ENCODE assay signal across 1 cellular context in genomic region chr17:16438173-16438556, GRCh38.
TF ChIP-seq lines count a peak whose summit lies in the region.

No MANE protein-coding gene starts in this region.

TF ChIP-seq in K562, 482 proteins besides CTCF, POLR2A, EP300 and RAD21 (continued from another document and continues in another):
- TF ChIP-seq, protein P1, sequence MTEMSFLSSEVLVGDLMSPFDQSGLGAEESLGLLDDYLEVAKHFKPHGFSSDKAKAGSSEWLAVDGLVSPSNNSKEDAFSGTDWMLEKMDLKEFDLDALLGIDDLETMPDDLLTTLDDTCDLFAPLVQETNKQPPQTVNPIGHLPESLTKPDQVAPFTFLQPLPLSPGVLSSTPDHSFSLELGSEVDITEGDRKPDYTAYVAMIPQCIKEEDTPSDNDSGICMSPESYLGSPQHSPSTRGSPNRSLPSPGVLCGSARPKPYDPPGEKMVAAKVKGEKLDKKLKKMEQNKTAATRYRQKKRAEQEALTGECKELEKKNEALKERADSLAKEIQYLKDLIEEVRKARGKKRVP (CRISPR knock-in tag; IDR thresholded peaks at IDR 0.05) = 0 out of 2 replicates have a peak, but pooled peaks have one; percentile 22
- no peak for TF ChIP-seq KHSRP (IDR thresholded peaks at IDR 0.05)
- 0 out of 2 replicates have a peak, but pooled peaks have one; percentile 18 for TF ChIP-seq POLR2AphosphoS5 (IDR thresholded peaks at IDR 0.05; ENCODE audit: control insufficient read depth, insufficient read depth, low read depth, low read length)
- TF ChIP-seq PHTF2 (CRISPR knock-in tag; IDR thresholded peaks at IDR 0.05) = no peak
- no peak for TF ChIP-seq JUN (IDR thresholded peaks at IDR 0.05; ENCODE audit: borderline replicate concordance, low read depth, low read length)
- 0 out of 2 replicates have a peak, but pooled peaks have one; percentile 28 for TF ChIP-seq JUN (CRISPR knock-in tag; IDR thresholded peaks at IDR 0.05; ENCODE audit: borderline replicate concordance)
- TF ChIP-seq ZEB2 (IDR thresholded peaks at IDR 0.05) = no peak; the same call in 1 of the 2 replicates
- TF ChIP-seq, protein P2, sequence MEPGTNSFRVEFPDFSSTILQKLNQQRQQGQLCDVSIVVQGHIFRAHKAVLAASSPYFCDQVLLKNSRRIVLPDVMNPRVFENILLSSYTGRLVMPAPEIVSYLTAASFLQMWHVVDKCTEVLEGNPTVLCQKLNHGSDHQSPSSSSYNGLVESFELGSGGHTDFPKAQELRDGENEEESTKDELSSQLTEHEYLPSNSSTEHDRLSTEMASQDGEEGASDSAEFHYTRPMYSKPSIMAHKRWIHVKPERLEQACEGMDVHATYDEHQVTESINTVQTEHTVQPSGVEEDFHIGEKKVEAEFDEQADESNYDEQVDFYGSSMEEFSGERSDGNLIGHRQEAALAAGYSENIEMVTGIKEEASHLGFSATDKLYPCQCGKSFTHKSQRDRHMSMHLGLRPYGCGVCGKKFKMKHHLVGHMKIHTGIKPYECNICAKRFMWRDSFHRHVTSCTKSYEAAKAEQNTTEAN (CRISPR knock-in tag; IDR thresholded peaks at IDR 0.05) = no peak
- no peak for TF ChIP-seq ARID1B (IDR thresholded peaks at IDR 0.05)
- TF ChIP-seq, protein P3, sequence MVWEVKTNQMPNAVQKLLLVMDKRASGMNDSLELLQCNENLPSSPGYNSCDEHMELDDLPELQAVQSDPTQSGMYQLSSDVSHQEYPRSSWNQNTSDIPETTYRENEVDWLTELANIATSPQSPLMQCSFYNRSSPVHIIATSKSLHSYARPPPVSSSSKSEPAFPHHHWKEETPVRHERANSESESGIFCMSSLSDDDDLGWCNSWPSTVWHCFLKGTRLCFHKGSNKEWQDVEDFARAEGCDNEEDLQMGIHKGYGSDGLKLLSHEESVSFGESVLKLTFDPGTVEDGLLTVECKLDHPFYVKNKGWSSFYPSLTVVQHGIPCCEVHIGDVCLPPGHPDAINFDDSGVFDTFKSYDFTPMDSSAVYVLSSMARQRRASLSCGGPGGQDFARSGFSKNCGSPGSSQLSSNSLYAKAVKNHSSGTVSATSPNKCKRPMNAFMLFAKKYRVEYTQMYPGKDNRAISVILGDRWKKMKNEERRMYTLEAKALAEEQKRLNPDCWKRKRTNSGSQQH (CRISPR knock-in tag; IDR thresholded peaks at IDR 0.05) = 0 out of 2 replicates have a peak, but pooled peaks have one; percentile 34
- TF ChIP-seq ZNF184 (CRISPR knock-in tag; IDR thresholded peaks at IDR 0.05) = no peak
- no peak for TF ChIP-seq RBM25 (IDR thresholded peaks at IDR 0.05; ENCODE audit: low read depth, low read length, severe bottlenecking)
- no peak for TF ChIP-seq SAP30 (IDR thresholded peaks at IDR 0.05; ENCODE audit: borderline replicate concordance, insufficient read depth, low read depth, low read length, poor library complexity, severe bottlenecking)
- no peak for TF ChIP-seq MGA (IDR thresholded peaks at IDR 0.05)
- TF ChIP-seq, protein P4, sequence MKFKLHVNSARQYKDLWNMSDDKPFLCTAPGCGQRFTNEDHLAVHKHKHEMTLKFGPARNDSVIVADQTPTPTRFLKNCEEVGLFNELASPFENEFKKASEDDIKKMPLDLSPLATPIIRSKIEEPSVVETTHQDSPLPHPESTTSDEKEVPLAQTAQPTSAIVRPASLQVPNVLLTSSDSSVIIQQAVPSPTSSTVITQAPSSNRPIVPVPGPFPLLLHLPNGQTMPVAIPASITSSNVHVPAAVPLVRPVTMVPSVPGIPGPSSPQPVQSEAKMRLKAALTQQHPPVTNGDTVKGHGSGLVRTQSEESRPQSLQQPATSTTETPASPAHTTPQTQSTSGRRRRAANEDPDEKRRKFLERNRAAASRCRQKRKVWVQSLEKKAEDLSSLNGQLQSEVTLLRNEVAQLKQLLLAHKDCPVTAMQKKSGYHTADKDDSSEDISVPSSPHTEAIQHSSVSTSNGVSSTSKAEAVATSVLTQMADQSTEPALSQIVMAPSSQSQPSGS (CRISPR knock-in tag; IDR thresholded peaks at IDR 0.05) = no peak
- no peak for TF ChIP-seq DPF2 (IDR thresholded peaks at IDR 0.05)
- no peak for TF ChIP-seq ZNF57 (CRISPR knock-in tag; IDR thresholded peaks at IDR 0.05)
- no peak for TF ChIP-seq PURB (CRISPR knock-in tag; IDR thresholded peaks at IDR 0.05; ENCODE audit: low read depth)
- TF ChIP-seq COPS2 (conservative IDR thresholded peaks at IDR 0.05) = no peak
- peak; percentile 20 for TF ChIP-seq SUPT5H (IDR thresholded peaks at IDR 0.05)
- TF ChIP-seq, protein P5, sequence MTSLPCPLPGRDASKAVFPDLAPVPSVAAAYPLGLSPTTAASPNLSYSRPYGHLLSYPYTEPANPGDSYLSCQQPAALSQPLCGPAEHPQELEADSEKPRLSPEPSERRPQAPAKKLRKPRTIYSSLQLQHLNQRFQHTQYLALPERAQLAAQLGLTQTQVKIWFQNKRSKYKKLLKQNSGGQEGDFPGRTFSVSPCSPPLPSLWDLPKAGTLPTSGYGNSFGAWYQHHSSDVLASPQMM (CRISPR knock-in tag; IDR thresholded peaks at IDR 0.05) = no peak
- no peak for TF ChIP-seq LEF1 (IDR thresholded peaks at IDR 0.05)
- TF ChIP-seq HNRNPK (IDR thresholded peaks at IDR 0.05; ENCODE audit: low read depth, low read length, poor library complexity, severe bottlenecking) = no peak
- no peak for TF ChIP-seq SMAD1 (IDR thresholded peaks at IDR 0.05; ENCODE audit: low read depth, low read length, partially characterized antibody)
- no peak for TF ChIP-seq SAFB2 (IDR thresholded peaks at IDR 0.05; ENCODE audit: borderline replicate concordance, low read depth, low read length, severe bottlenecking)
- TF ChIP-seq HDGF (IDR thresholded peaks at IDR 0.05) = no peak
- TF ChIP-seq ZNF239 (CRISPR knock-in tag; IDR thresholded peaks at IDR 0.05) = no peak
- TF ChIP-seq TRIM28 (IDR thresholded peaks at IDR 0.05) = no peak
- no peak for TF ChIP-seq GMEB1 (CRISPR knock-in tag; IDR thresholded peaks at IDR 0.05)
- no peak for TF ChIP-seq ZBTB11 (CRISPR knock-in tag; IDR thresholded peaks at IDR 0.05)
- no peak for TF ChIP-seq HDAC6 (IDR thresholded peaks at IDR 0.05; ENCODE audit: low read depth, low read length)
- no peak for TF ChIP-seq ZNF197 (CRISPR knock-in tag; IDR thresholded peaks at IDR 0.05; ENCODE audit: low read depth)
- no peak for TF ChIP-seq MEIS2 (IDR thresholded peaks at IDR 0.05; ENCODE audit: partially characterized antibody)
